Comparison of ENCODE assay signal across 13 cellular contexts in the genomic region with DNA sequence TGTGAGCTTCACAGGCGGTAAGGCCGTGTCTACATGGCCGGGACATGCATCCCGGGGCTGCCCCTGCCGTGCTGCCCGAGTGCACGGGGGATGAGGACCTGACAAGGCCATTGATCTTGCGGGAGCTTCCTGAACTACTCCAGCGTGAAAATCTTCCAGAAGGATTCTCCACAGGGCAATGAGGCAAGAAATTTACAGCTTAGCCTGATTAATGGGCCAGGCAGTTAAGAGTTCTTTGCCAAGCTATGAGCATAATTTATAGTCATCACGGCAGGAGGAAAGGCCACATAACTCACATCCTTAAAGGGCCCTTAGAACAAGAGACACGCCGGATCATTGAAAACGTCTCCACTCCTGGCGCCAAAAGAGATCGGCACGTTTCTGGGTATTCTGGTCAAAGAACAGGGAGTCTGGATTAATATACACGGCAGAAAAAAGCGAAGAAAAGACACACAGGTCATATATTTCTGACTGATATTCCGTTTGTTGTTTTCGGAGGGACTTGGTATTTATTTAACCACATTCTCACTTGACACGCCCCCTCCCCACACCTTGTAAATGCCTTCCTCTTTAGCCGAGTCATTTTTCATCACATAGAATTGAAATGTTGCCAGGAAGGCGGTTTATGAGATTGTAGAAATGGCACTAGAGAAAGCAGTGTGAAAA.
DNase-seq lines count a peak whose midpoint lies in the region; ATAC-seq and TF ChIP-seq lines count a peak whose summit lies in the region.
"Had no signal": no experiment of that assay in that cellular context is flagged by ENCODE, and none has a peak within 500 bp of the region (broad histone marks: within the 10 kb centered on the region; RNA-seq: fewer than 3 reads in every experiment).

No MANE protein-coding gene starts in this region.

- 45 to 62% (median 58%) methylated on average over 23 of the region's 23 CpGs for WGBS in ovary, 3 donors

- intact Hi-C loops in uterus (cut with DNase I; ENCODE audit: low total_unique reads): no loop called here
- intact Hi-C loops in ovary (cut with DNase I): no loop called here
- intact Hi-C loops in activated T-helper 2 cell treated with anti-CD3 and anti-CD28 coated beads, Interferon-gamma antibody, Interleukin-2, Interleukin-4, amounts not matched to agents 10 μg/mL and 5 μg/mL and 100 μg/mL, durations not matched to agents 14 hours and 24 hours and 36 hours (cut with micrococcal nuclease): no loop called here

- TF ChIP-seq POLR2A in uterus (IDR thresholded peaks at IDR 0.05) (no peak), ovary (IDR thresholded peaks at IDR 0.05) (no peak)

- no peak overlapping the region for H3K27ac Mint-ChIP-seq in activated CD8-positive, alpha-beta memory T cell treated with anti-CD3 and anti-CD28 coated beads, Interleukin-2, amount 10 ng/mL, durations not matched to agents 7 days and 5 days
- no peak overlapping the region for H3K27ac Mint-ChIP-seq in activated T-helper 2 cell treated with anti-CD3 and anti-CD28 coated beads, Interferon-gamma antibody, Interleukin-2, Interleukin-4, amounts not matched to agents 10 μg/mL and 5 μg/mL and 100 μg/mL, durations not matched to agents 14 hours and 24 hours and 36 hours
- H3K27ac Mint-ChIP-seq: effector memory CD8-positive, alpha-beta T cell; stimulated activated naive CD8-positive, alpha-beta T cell treated with anti-CD3 and anti-CD28 coated beads, Interleukin-15, Interleukin-2, amounts not matched to agents 100 ng/mL and 50 ng/mL, for 24 hours had no signal

- H3K9me3 ChIP-seq in uterus (no peaks in the 10 kb centered on the region), ovary (no peaks in the 10 kb centered on the region)

- H3K4me3 ChIP-seq in uterus: no peak overlapping the region
- no peak overlapping the region for H3K4me3 ChIP-seq in ovary

- H3K9me3 Mint-ChIP-seq in activated CD8-positive, alpha-beta memory T cell treated with anti-CD3 and anti-CD28 coated beads, Interleukin-2, amount 10 ng/mL, durations not matched to agents 7 days and 5 days (ENCODE audit: low read depth): peaks cover 3% of the 10 kb centered on the region
- H3K9me3 Mint-ChIP-seq in activated T-helper 2 cell treated with anti-CD3 and anti-CD28 coated beads, Interferon-gamma antibody, Interleukin-2, Interleukin-4, amounts not matched to agents 10 μg/mL and 5 μg/mL and 100 μg/mL, durations not matched to agents 14 hours and 24 hours and 36 hours: peaks cover 6% of the 10 kb centered on the region

- no peaks in the 10 kb centered on the region for H3K36me3 Mint-ChIP-seq in activated CD8-positive, alpha-beta memory T cell treated with anti-CD3 and anti-CD28 coated beads, Interleukin-2, amount 10 ng/mL, durations not matched to agents 7 days and 5 days
- H3K36me3 Mint-ChIP-seq in activated T-helper 2 cell treated with anti-CD3 and anti-CD28 coated beads, Interferon-gamma antibody, Interleukin-2, Interleukin-4, amounts not matched to agents 10 μg/mL and 5 μg/mL and 100 μg/mL, durations not matched to agents 14 hours and 24 hours and 36 hours (ENCODE audit: low read depth): no peaks in the 10 kb centered on the region

- peaks cover 3% of the 10 kb centered on the region for H3K4me1 Mint-ChIP-seq in activated CD8-positive, alpha-beta memory T cell treated with anti-CD3 and anti-CD28 coated beads, Interleukin-2, amount 10 ng/mL, durations not matched to agents 7 days and 5 days
- H3K4me1 Mint-ChIP-seq in activated T-helper 2 cell treated with anti-CD3 and anti-CD28 coated beads, Interferon-gamma antibody, Interleukin-2, Interleukin-4, amounts not matched to agents 10 μg/mL and 5 μg/mL and 100 μg/mL, durations not matched to agents 14 hours and 24 hours and 36 hours (ENCODE audit: low read depth): peaks cover 11% of the 10 kb centered on the region

- H3K36me3 ChIP-seq in uterus (no peaks in the 10 kb centered on the region), ovary (no peaks in the 10 kb centered on the region)
- H3K36me3 ChIP-seq: spleen had no signal

- H3K4me1 ChIP-seq in uterus: peaks cover 0 to 8% of the 10 kb centered on the region in 2 donors
- H3K4me1 ChIP-seq in ovary (ENCODE audit: insufficient read depth): peaks cover 10% of the 10 kb centered on the region

- H3K27me3 Mint-ChIP-seq in activated CD8-positive, alpha-beta memory T cell treated with anti-CD3 and anti-CD28 coated beads, Interleukin-2, amount 10 ng/mL, durations not matched to agents 7 days and 5 days: peaks cover 20% of the 10 kb centered on the region
- H3K27me3 Mint-ChIP-seq in activated T-helper 2 cell treated with anti-CD3 and anti-CD28 coated beads, Interferon-gamma antibody, Interleukin-2, Interleukin-4, amounts not matched to agents 10 μg/mL and 5 μg/mL and 100 μg/mL, durations not matched to agents 14 hours and 24 hours and 36 hours (ENCODE audit: low read depth): peaks cover 13% of the 10 kb centered on the region

- H3K4me3 Mint-ChIP-seq in activated CD8-positive, alpha-beta memory T cell treated with anti-CD3 and anti-CD28 coated beads, Interleukin-2, amount 10 ng/mL, durations not matched to agents 7 days and 5 days: no peak overlapping the region
- H3K4me3 Mint-ChIP-seq in activated T-helper 2 cell treated with anti-CD3 and anti-CD28 coated beads, Interferon-gamma antibody, Interleukin-2, Interleukin-4, amounts not matched to agents 10 μg/mL and 5 μg/mL and 100 μg/mL, durations not matched to agents 14 hours and 24 hours and 36 hours (ENCODE audit: low read depth): no peak overlapping the region
- H3K4me3 Mint-ChIP-seq: effector memory CD8-positive, alpha-beta T cell; stimulated activated naive CD8-positive, alpha-beta T cell treated with anti-CD3 and anti-CD28 coated beads, Interleukin-15, Interleukin-2, amounts not matched to agents 100 ng/mL and 50 ng/mL, for 24 hours had no signal

- TF ChIP-seq CTCF in uterus (IDR thresholded peaks at IDR 0.05) (no peak), ovary (IDR thresholded peaks at IDR 0.05) (no peak)

- no peak for TF ChIP-seq EP300 in ovary (IDR thresholded peaks at IDR 0.05)

- no peak for ATAC-seq in activated CD8-positive, alpha-beta memory T cell treated with anti-CD3 and anti-CD28 coated beads, Interleukin-2, amount 10 ng/mL, durations not matched to agents 7 days and 5 days
- ATAC-seq in GM18520 (IDR thresholded peaks at IDR 0.05; ENCODE audit: unreplicated experiment): no peak
- ATAC-seq: effector memory CD8-positive, alpha-beta T cell had no signal

- peak; percentile 31 for DNase-seq in activated CD8-positive, alpha-beta memory T cell treated with anti-CD3 and anti-CD28 coated beads, Interleukin-2, amount 10 ng/mL, durations not matched to agents 7 days and 5 days
- no peak for DNase-seq in activated CD8-positive, alpha-beta memory T cell treated with anti-CD3 and anti-CD28 coated beads, Interleukin-2, amount 50 U/mL, for 4 hours
- peak; percentile 25 for DNase-seq in RPMI8226
- DNase-seq in kidney glomerular epithelial cell (lab: John Stamatoyannopoulos, UW): peak; percentile 88
- no peak for DNase-seq in uterus
- DNase-seq in ovary: no peak
- DNase-seq in activated T-helper 2 cell treated with anti-CD3 and anti-CD28 coated beads, Interferon-gamma antibody, Interleukin-2, Interleukin-4, amounts not matched to agents 10 μg/mL and 5 μg/mL and 100 μg/mL, durations not matched to agents 14 hours and 24 hours and 36 hours (ENCODE audit: low spot score): no peak
- DNase-seq: activated gamma-delta T cell treated with Interleukin-2 at 50 U/mL for 16 hours; effector memory CD8-positive, alpha-beta T cell; NCI-H226; spleen had no signal

- H3K27ac ChIP-seq in uterus (peak overlapping the region; percentile 45 to 46), ovary (no peak overlapping the region)
- H3K27ac ChIP-seq: spleen had no signal

- H3K27me3 ChIP-seq in uterus: peaks cover 0 to 5% of the 10 kb centered on the region in 2 donors
- no peaks in the 10 kb centered on the region for H3K27me3 ChIP-seq in ovary

- CTCF ChIA-PET in activated CD8-positive, alpha-beta memory T cell treated with anti-CD3 and anti-CD28 coated beads, Interleukin-2, amount 10 ng/mL, durations not matched to agents 7 days and 5 days (lab: Charles Lee): no interaction called here

Comparison
In these comparisons a context has a peak if more than half of its experiments do, and no peak if none do; other contexts are left out.
1. DNase-seq: peak in activated CD8-positive, alpha-beta memory T cell treated with anti-CD3 and anti-CD28 coated beads, Interleukin-2, amount 10 ng/mL, durations not matched to agents 7 days and 5 days (single experiment), RPMI8226 (single experiment) and kidney glomerular epithelial cell (single experiment); none in activated CD8-positive, alpha-beta memory T cell treated with anti-CD3 and anti-CD28 coated beads, Interleukin-2, amount 50 U/mL, for 4 hours (single experiment), uterus (0 of 2), ovary (0 of 5) and activated T-helper 2 cell treated with anti-CD3 and anti-CD28 coated beads, Interferon-gamma antibody, Interleukin-2, Interleukin-4, amounts not matched to agents 10 μg/mL and 5 μg/mL and 100 μg/mL, durations not matched to agents 14 hours and 24 hours and 36 hours (single experiment).
2. H3K27ac ChIP-seq: peak in uterus (2 of 2); none in ovary (0 of 2).